ENCODE assay signal across 22 cellular contexts in genomic region chr13:85529216-85529590, GRCh38.
DNase-seq lines count a peak whose midpoint lies in the region; ATAC-seq and TF ChIP-seq lines count a peak whose summit lies in the region.
"Had no signal": no experiment of that assay in that cellular context is flagged by ENCODE, and none has a peak within 500 bp of the region (broad histone marks: within the 10 kb centered on the region; RNA-seq: fewer than 3 reads in every experiment).

No MANE protein-coding gene starts in this region.

- H4K20me1 ChIP-seq in PC-3 (ENCODE audit: low read length), result no peaks in the 10 kb centered on the region
- no peaks in the 10 kb centered on the region for H4K20me1 ChIP-seq in neural progenitor cell (ENCODE audit: low read depth)

- POLR2A ChIA-PET in BJ (lab: Charles Lee) (no interaction called here), PC-3 (lab: Charles Lee; ENCODE audit: unreplicated experiment) (no interaction called here)
- POLR2A ChIA-PET in CD4-positive, alpha-beta T cell (lab: Charles Lee), result no interaction called here

- H3K4me2 ChIP-seq in PC-3 (ENCODE audit: low read length), result peak overlapping the region; percentile 72
- no peak overlapping the region for H3K4me2 ChIP-seq in neural progenitor cell

- intact Hi-C loops in PC-3 (cut with micrococcal nuclease) (loop anchor here (2.0 to 10.0 kb wide), 2 partner anchors 58 to 294 kb away; no protein-coding TSS in a partner anchor), dorsolateral prefrontal cortex (cut with DNase I) (loop anchor here in 1 of 2 donors (5.0 to 10.0 kb wide), 2 partner anchors 106 to 122 kb away; no protein-coding TSS in a partner anchor)
- intact Hi-C loops in CD4-positive, alpha-beta T cell (cut with DNase I, micrococcal nuclease), result no loop called here

- H3K4me1 ChIP-seq in PC-3 (ENCODE audit: insufficient read depth, low read length) (peaks cover 29% of the 10 kb centered on the region), neural progenitor cell (peaks cover 5% of the 10 kb centered on the region)
- H3K4me1 ChIP-seq: HAP-1 had no signal

- H3K27me3 Mint-ChIP-seq in CD4-positive, alpha-beta T cell, result no peaks in the 10 kb centered on the region
- no peaks in the 10 kb centered on the region for H3K27me3 Mint-ChIP-seq in neural progenitor cell (ENCODE audit: insufficient read depth, low read depth)
- H3K27me3 Mint-ChIP-seq: activated naive CD4-positive, alpha-beta T cell treated with anti-CD3 and anti-CD28 coated beads, Interleukin-2, amount 10 ng/mL, durations not matched to agents 7 days and 5 days; B cell; brain had no signal

- H3K9me2 ChIP-seq in PC-3 (replicated peaks; ENCODE audit: low read length), result no peaks in the 10 kb centered on the region

- no peaks in the 10 kb centered on the region for H3K36me3 ChIP-seq in BJ (ENCODE audit: control insufficient read depth, insufficient read depth, low read length)
- H3K36me3 ChIP-seq in PC-3 (ENCODE audit: low read depth, low read length), result no peaks in the 10 kb centered on the region
- no peaks in the 10 kb centered on the region for H3K36me3 ChIP-seq in neural progenitor cell
- H3K36me3 ChIP-seq: esophagus muscularis mucosa, HAP-1, ovary had no signal

- TF ChIP-seq CTCF in BJ (IDR thresholded peaks at IDR 0.05; ENCODE audit: insufficient read depth, low read depth, low read length), result no peak
- no peak for TF ChIP-seq CTCF in PC-3 (conservative IDR thresholded peaks at IDR 0.05; ENCODE audit: low read depth, low read length)
- no peak for TF ChIP-seq CTCF in dorsolateral prefrontal cortex (IDR thresholded peaks at IDR 0.05 in 54 of 56, conservative IDR thresholded peaks at IDR 0.05 in 2 of 56; ENCODE audit: low read depth in 1 of 56, partially characterized antibody in 56 of 56)
- no peak for TF ChIP-seq CTCF in CD4-positive, alpha-beta T cell (IDR thresholded peaks at IDR 0.05)
- no peak for TF ChIP-seq CTCF in neural progenitor cell (IDR thresholded peaks at IDR 0.05)

- no peaks in the 10 kb centered on the region for H3F3A ChIP-seq in PC-3 (ENCODE audit: low read length, unreplicated experiment)
- H3F3A ChIP-seq in neural progenitor cell (ENCODE audit: low read depth), result no peaks in the 10 kb centered on the region

- no peak for DNase-seq in BJ (ENCODE audit: low read depth)
- DNase-seq in PC-3, result peak; percentile 64
- DNase-seq in dorsolateral prefrontal cortex, result no peak
- DNase-seq in midbrain (lab: John Stamatoyannopoulos, UW), result peak; percentile 46
- no peak for DNase-seq in stimulated activated CD4-positive, alpha-beta T cell treated with anti-CD3 and anti-CD28 coated beads, Interleukin-4, amount 100 ng/mL, for 24 hours
- no peak for DNase-seq in effector CD8-positive, alpha-beta T cell (lab: John Stamatoyannopoulos, UW)
- no peak for DNase-seq in CD4-positive, alpha-beta T cell
- DNase-seq in neural progenitor cell (ENCODE audit: low spot score), result no peak
- DNase-seq: activated CD4-positive, alpha-beta T cell treated with anti-CD3 and anti-CD28 coated beads, Interleukin-2, amount 50 U/mL, for 1 hour; activated naive CD4-positive, alpha-beta T cell treated with anti-CD3 and anti-CD28 coated beads, Interleukin-2, amount 10 ng/mL, durations not matched to agents 7 days and 5 days; activated T-cell treated with anti-CD3 and anti-CD28 coated beads, Interleukin-2, amount 50 U/mL, for 1 hour; DMS 273 treated with DMSO at 0.1 percent for 48 hours; KBM-7; kidney glomerular epithelial cell; NCI-H1105 treated with DMSO at 0.1 percent for 48 hours; NCI-H2171 treated with DMSO at 0.1 percent for 48 hours; NCI-H774; ovary had no signal

- ATAC-seq in PC-3, result peak; percentile 76
- no peak for ATAC-seq in CD4-positive, alpha-beta T cell (ENCODE audit: poor library complexity)

- no peak overlapping the region for H3K27ac Mint-ChIP-seq in CD4-positive, alpha-beta T cell
- no peak overlapping the region for H3K27ac Mint-ChIP-seq in neural progenitor cell
- H3K27ac Mint-ChIP-seq: activated naive CD4-positive, alpha-beta T cell treated with anti-CD3 and anti-CD28 coated beads, Interleukin-2, amount 10 ng/mL, durations not matched to agents 7 days and 5 days; B cell had no signal

- no peaks in the 10 kb centered on the region for H3K27me3 ChIP-seq in BJ (ENCODE audit: control insufficient read depth, insufficient read depth, low read length)
- H3K27me3 ChIP-seq in PC-3 (ENCODE audit: low read length), result no peaks in the 10 kb centered on the region
- peaks cover 0 to 5% (median 0%) of the 10 kb centered on the region in 45 donors for H3K27me3 ChIP-seq in dorsolateral prefrontal cortex
- H3K27me3 ChIP-seq in CD4-positive, alpha-beta T cell (ENCODE audit: control insufficient read depth, insufficient read depth, low read length), result no peaks in the 10 kb centered on the region
- no peaks in the 10 kb centered on the region for H3K27me3 ChIP-seq in neural progenitor cell
- H3K27me3 ChIP-seq: esophagus muscularis mucosa, ovary had no signal

- CTCF ChIA-PET in BJ (lab: Yijun Ruan, JAX), result no interaction called here
- CTCF ChIA-PET in PC-3 (lab: Charles Lee), result no interaction called here
- CTCF ChIA-PET in CD4-positive, alpha-beta T cell (lab: Charles Lee), result no interaction called here

- peak overlapping the region; percentile 51 for H2AFZ ChIP-seq in PC-3 (ENCODE audit: low read length)
- H2AFZ ChIP-seq in neural progenitor cell (replicated peaks), result no peak overlapping the region

- 0 out of 2 replicates have a peak overlapping the region, but pooled peaks have one; percentile 5 for H3K9ac ChIP-seq in PC-3 (ENCODE audit: low read length)
- H3K9ac ChIP-seq in neural progenitor cell, result no peak overlapping the region

- H3K4me1 Mint-ChIP-seq in CD4-positive, alpha-beta T cell (ENCODE audit: low read depth), result no peaks in the 10 kb centered on the region
- peaks cover 3% of the 10 kb centered on the region for H3K4me1 Mint-ChIP-seq in neural progenitor cell
- H3K4me1 Mint-ChIP-seq: activated naive CD4-positive, alpha-beta T cell treated with anti-CD3 and anti-CD28 coated beads, Interleukin-2, amount 10 ng/mL, durations not matched to agents 7 days and 5 days; B cell had no signal

- H3K4me3 ChIP-seq in BJ (ENCODE audit: low read depth, low read length) (peak overlapping the region; percentile 6; the same call in 1 of the 2 replicates), PC-3 (ENCODE audit: low read length) (peak overlapping the region; percentile 44; the same call in 1 of the 2 replicates), dorsolateral prefrontal cortex (peak overlapping the region in 36 of 59 donors; percentile 2 to 45 (median 24)), neural progenitor cell (no peak overlapping the region)
- H3K4me3 ChIP-seq: esophagus muscularis mucosa, HAP-1, ovary had no signal

- no peaks in the 10 kb centered on the region for H3K9me3 Mint-ChIP-seq in CD4-positive, alpha-beta T cell
- H3K9me3 Mint-ChIP-seq in neural progenitor cell, result no peaks in the 10 kb centered on the region
- H3K9me3 Mint-ChIP-seq: activated naive CD4-positive, alpha-beta T cell treated with anti-CD3 and anti-CD28 coated beads, Interleukin-2, amount 10 ng/mL, durations not matched to agents 7 days and 5 days; brain had no signal

- H3K9me3 ChIP-seq in PC-3 (ENCODE audit: low read length), result no peaks in the 10 kb centered on the region
- H3K9me3 ChIP-seq in CD4-positive, alpha-beta T cell (ENCODE audit: control insufficient read depth, low read length), result no peaks in the 10 kb centered on the region
- H3K9me3 ChIP-seq in neural progenitor cell (ENCODE audit: low read depth), result no peaks in the 10 kb centered on the region
- H3K9me3 ChIP-seq: esophagus muscularis mucosa, HAP-1, ovary had no signal

- H3K36me3 Mint-ChIP-seq in CD4-positive, alpha-beta T cell (ENCODE audit: low read depth), result no peaks in the 10 kb centered on the region
- H3K36me3 Mint-ChIP-seq in neural progenitor cell, result no peaks in the 10 kb centered on the region
- H3K36me3 Mint-ChIP-seq: activated naive CD4-positive, alpha-beta T cell treated with anti-CD3 and anti-CD28 coated beads, Interleukin-2, amount 10 ng/mL, durations not matched to agents 7 days and 5 days; brain had no signal

- BruUV-seq in PC-3 (replicated peaks; lab: Mats Ljungman, UMichigan), result no TSS peak

- H3K27ac ChIP-seq in PC-3 (ENCODE audit: low read length), result peak overlapping the region; percentile 72
- H3K27ac ChIP-seq in dorsolateral prefrontal cortex, result peak overlapping the region in 36 of 59 donors; percentile 7 to 80 (median 48)
- H3K27ac ChIP-seq in CD4-positive, alpha-beta T cell (ENCODE audit: low read depth, low read length), result no peak overlapping the region
- no peak overlapping the region for H3K27ac ChIP-seq in neural progenitor cell
- H3K27ac ChIP-seq: ovary had no signal

- no peaks in the 10 kb centered on the region for H3K79me2 ChIP-seq in PC-3 (ENCODE audit: low read length)
- H3K79me2 ChIP-seq in neural progenitor cell (ENCODE audit: low read depth), result no peaks in the 10 kb centered on the region

- H3K4me3 Mint-ChIP-seq in CD4-positive, alpha-beta T cell, result no peak overlapping the region
- H3K4me3 Mint-ChIP-seq in neural progenitor cell, result no peak overlapping the region
- H3K4me3 Mint-ChIP-seq: activated naive CD4-positive, alpha-beta T cell treated with anti-CD3 and anti-CD28 coated beads, Interleukin-2, amount 10 ng/mL, durations not matched to agents 7 days and 5 days; B cell; brain had no signal

Comparison
In these comparisons a context has a peak if more than half of its experiments do, and no peak if none do; other contexts are left out.
1. DNase-seq: peak in PC-3 (single experiment) and midbrain (single experiment); none in BJ (single experiment), dorsolateral prefrontal cortex (0 of 10), stimulated activated CD4-positive, alpha-beta T cell treated with anti-CD3 and anti-CD28 coated beads, Interleukin-4, amount 100 ng/mL, for 24 hours (single experiment), effector CD8-positive, alpha-beta T cell (single experiment), CD4-positive, alpha-beta T cell (0 of 10) and neural progenitor cell (single experiment).
2. H3K27ac ChIP-seq: peak in PC-3 (single experiment) and dorsolateral prefrontal cortex (36 of 59); none in CD4-positive, alpha-beta T cell (single experiment) and neural progenitor cell (single experiment).